Comparison of ENCODE assay signal across 18 cellular contexts in genomic region chr7:9391221-9391620, GRCh38.
DNase-seq lines count a peak whose midpoint lies in the region; ATAC-seq, FAIRE-seq and TF ChIP-seq lines count a peak whose summit lies in the region.
"Had no signal": no experiment of that assay in that cellular context is flagged by ENCODE, and none has a peak within 500 bp of the region (broad histone marks: within the 10 kb centered on the region; RNA-seq: fewer than 3 reads in every experiment).

No MANE protein-coding gene starts in this region.

- no peaks in the 10 kb centered on the region for H3K27me3 ChIP-seq in mesenchymal stem cell (ENCODE audit: control insufficient read depth in 1 of 2, insufficient read depth in 1 of 2, low read length in 2 of 2)
- H3K27me3 ChIP-seq: BE2C had no signal

- FAIRE-seq in H54 (lab: Jason Lieb, UNC), result peak; percentile 11
- FAIRE-seq: A549, GM19239, HepG2, HTR-8/SVneo had no signal

- no peak for TF ChIP-seq POLR2A in H54 (IDR thresholded peaks at IDR 0.05; ENCODE audit: low read depth, low read length)
- no peak for TF ChIP-seq POLR2A in lower leg skin (IDR thresholded peaks at IDR 0.05)

- in situ Hi-C loops in G401 (cut with HindIII; ENCODE audit: low sequenced_read_pairs), result no loop called here

- no peaks in the 10 kb centered on the region for H3K27me3 Mint-ChIP-seq in natural killer cell (ENCODE audit: low read depth in 2 of 2)
- H3K27me3 Mint-ChIP-seq: CD4-positive, alpha-beta memory T cell had no signal

- ATAC-seq in natural killer cell, result no peak
- ATAC-seq: A549, HepG2 had no signal

- H2AK5ac ChIP-seq in mesenchymal stem cell (ENCODE audit: low read length, severe bottlenecking), result no peak overlapping the region

- H3K4me1 ChIP-seq in mesenchymal stem cell (ENCODE audit: control insufficient read depth, insufficient read depth, low read depth, low read length), result no peaks in the 10 kb centered on the region
- H3K4me1 ChIP-seq: A549, BE2C, Caco-2 had no signal

- no peak overlapping the region for H3K27ac ChIP-seq in mesenchymal stem cell (ENCODE audit: low read length, poor library complexity, severe bottlenecking)
- H3K27ac ChIP-seq: A549, C4-2B had no signal

- H3K4me2 ChIP-seq in mesenchymal stem cell (ENCODE audit: low read length, poor library complexity, severe bottlenecking), result no peak overlapping the region
- H3K4me2 ChIP-seq: A549 had no signal

- TF ChIP-seq CTCF in natural killer cell (IDR thresholded peaks at IDR 0.05), result no peak
- TF ChIP-seq CTCF in lower leg skin (IDR thresholded peaks at IDR 0.05), result no peak

- no peak overlapping the region for H3K9ac ChIP-seq in mesenchymal stem cell (ENCODE audit: low read length)

- H2BK120ac ChIP-seq in mesenchymal stem cell (ENCODE audit: low read depth, low read length), result no peak overlapping the region

- H4K8ac ChIP-seq in mesenchymal stem cell (ENCODE audit: low read length), result no peak overlapping the region

- intact Hi-C loops in natural killer cell (cut with micrococcal nuclease) (no loop called here), lower leg skin (cut with DNase I; ENCODE audit: low total_unique reads) (no loop called here)

- H3K4me1 Mint-ChIP-seq in natural killer cell, result no peaks in the 10 kb centered on the region
- H3K4me1 Mint-ChIP-seq: CD4-positive, alpha-beta memory T cell; H9 had no signal

- no peak overlapping the region for H3K14ac ChIP-seq in mesenchymal stem cell (ENCODE audit: low read length in 2 of 2)

- no peak overlapping the region for H3K4me3 Mint-ChIP-seq in natural killer cell
- H3K4me3 Mint-ChIP-seq: CD4-positive, alpha-beta memory T cell; H9 had no signal

- H3K4me3 ChIP-seq in mesenchymal stem cell (ENCODE audit: insufficient read depth in 1 of 2, low read depth in 1 of 2, low read length in 2 of 2) (no peak overlapping the region), lower leg skin (ENCODE audit: low read depth, poor library complexity, severe bottlenecking) (no peak overlapping the region)
- H3K4me3 ChIP-seq: A549 had no signal

- H3K36me3 Mint-ChIP-seq in natural killer cell, result peaks cover 13% of the 10 kb centered on the region
- H3K36me3 Mint-ChIP-seq: CD4-positive, alpha-beta memory T cell had no signal

- DNase-seq in H54 (ENCODE audit: insufficient read length, low spot score) (no peak), astrocyte of the hippocampus (ENCODE audit: low read depth, low spot score) (peak; percentile 63), mesenchymal stem cell (peak; percentile 50), natural killer cell (no peak), lower leg skin (ENCODE audit: low spot score in 2 of 2) (no peak), G401 (ENCODE audit: low spot score) (no peak), pons (ENCODE audit: low spot score) (no peak)
- DNase-seq: BE2C; Caco-2; CD4-positive, alpha-beta memory T cell; DND-41; GF-D8; H9 had no signal

- H2AFZ ChIP-seq in mesenchymal stem cell (ENCODE audit: low read depth, low read length), result peak overlapping the region; percentile 3

- H3K27ac Mint-ChIP-seq in natural killer cell, result no peak overlapping the region
- H3K27ac Mint-ChIP-seq: CD4-positive, alpha-beta memory T cell had no signal

- no peak overlapping the region for H3K23ac ChIP-seq in mesenchymal stem cell (ENCODE audit: low read length in 2 of 2)

- H3K9me3 Mint-ChIP-seq in natural killer cell, result peaks cover 15 to 16% of the 10 kb centered on the region in 2 donors

- peaks cover 49% of the 10 kb centered on the region for H3K9me3 ChIP-seq in mesenchymal stem cell (ENCODE audit: control insufficient read depth, low read length)
- H3K9me3 ChIP-seq: BE2C had no signal

- H2BK12ac ChIP-seq in mesenchymal stem cell (ENCODE audit: low read length in 2 of 2), result no peak overlapping the region

- H3K36me3 ChIP-seq in mesenchymal stem cell (ENCODE audit: control insufficient read depth in 1 of 2, insufficient read depth in 2 of 2, low read depth in 1 of 2, low read length in 2 of 2), result no peaks in the 10 kb centered on the region
- H3K36me3 ChIP-seq: BE2C had no signal

- no peak overlapping the region for H3K18ac ChIP-seq in mesenchymal stem cell (ENCODE audit: low read depth in 1 of 2, low read length in 2 of 2)

- no peak overlapping the region for H2BK5ac ChIP-seq in mesenchymal stem cell (ENCODE audit: low read depth, low read length, poor library complexity, severe bottlenecking)

- WGBS in mesenchymal stem cell, result no CpG with 5 or more reads among the region's 4 CpGs
- WGBS in lower leg skin, 2 donors, result 67 to 75% methylated on average over 4 of the region's 4 CpGs

- no peak overlapping the region for H4K91ac ChIP-seq in mesenchymal stem cell (ENCODE audit: low read length)

- H2BK15ac ChIP-seq in mesenchymal stem cell (ENCODE audit: low read depth, poor library complexity, severe bottlenecking), result no peak overlapping the region

- H3K4ac ChIP-seq in mesenchymal stem cell (ENCODE audit: low read depth in 1 of 2, low read length in 2 of 2), result no peak overlapping the region

- no peaks in the 10 kb centered on the region for H3K79me1 ChIP-seq in mesenchymal stem cell (replicated peaks; ENCODE audit: low read length, poor library complexity, severe bottlenecking)

Comparison
In these comparisons a context has a peak if more than half of its experiments do, and no peak if none do; other contexts are left out.
1. DNase-seq: peak in astrocyte of the hippocampus (single experiment) and mesenchymal stem cell (single experiment); none in H54 (single experiment), natural killer cell (single experiment), lower leg skin (0 of 2), G401 (single experiment) and pons (single experiment).